ENCODE assay signal across 29 cellular contexts in the genomic region with DNA sequence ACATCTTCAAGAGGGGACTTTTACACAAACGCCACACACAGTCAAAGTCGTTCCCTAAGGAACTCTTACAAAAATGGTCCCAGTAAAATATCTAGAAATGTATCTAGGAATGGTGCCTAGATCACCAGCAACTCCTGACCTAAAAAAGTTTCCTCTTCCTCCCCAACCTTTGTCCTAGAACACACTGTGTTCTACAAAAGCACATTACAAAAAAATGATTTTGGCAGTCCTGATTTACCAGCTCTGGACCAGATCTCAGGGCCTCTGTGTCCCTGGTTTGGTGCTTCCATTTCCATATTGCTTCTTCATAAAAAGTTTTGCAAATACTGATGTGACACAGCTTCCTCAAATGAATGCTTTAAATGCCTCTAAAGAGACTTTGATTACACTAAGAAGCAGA. TPM values are rescaled to one million over a fixed set of nuclear protein-coding genes. Genes with fewer than 3 reads are reported as not detected.
"Had no signal": no experiment of that assay in that cellular context is flagged by ENCODE, and none has a peak within 500 bp of the region (broad histone marks: within the 10 kb centered on the region; RNA-seq: fewer than 3 reads in every experiment).

No MANE protein-coding gene starts in this region.

- H3K36me3 ChIP-seq: neutrophil, ovary, transverse colon had no signal

- ATAC-seq: activated CD8-positive, alpha-beta T cell treated with anti-CD3 and anti-CD28 coated beads, Interleukin-2, amount 10 ng/mL, durations not matched to agents 7 days and 5 days; activated naive CD4-positive, alpha-beta T cell treated with anti-CD3 and anti-CD28 coated beads, Interleukin-2, amount 50 U/mL, for 72 hours; activated T-cell treated with anti-CD3 and anti-CD28 coated beads, Interleukin-2, amount 50 U/mL, for 72 hours; SK-N-SH treated with all-trans-retinoic acid at 6 μM for 48 hours; T-helper 17 cell; WTC11 had no signal

- H3K27me3 ChIP-seq: neutrophil, ovary, testis, transverse colon had no signal

- DNase-seq: activated CD4-positive, alpha-beta T cell treated with anti-CD3 and anti-CD28 coated beads for 1 hour; activated CD8-positive, alpha-beta T cell treated with anti-CD3 and anti-CD28 coated beads, Interleukin-2, amount 10 ng/mL, durations not matched to agents 7 days and 5 days; activated naive CD4-positive, alpha-beta T cell; activated T-cell treated with anti-CD3 and anti-CD28 coated beads for 4 hours; activated T-cell treated with anti-CD3 and anti-CD28 coated beads, Interleukin-2, amount 50 U/mL, for 72 hours; anterior cingulate cortex; dermis blood vessel endothelial cell; effector CD4-positive, alpha-beta T cell; head of caudate nucleus; hypothalamus; immature natural killer cell; kidney; left colon; naive B cell; nephron progenitor cell; ovary; stimulated activated CD4-positive, alpha-beta T cell treated with anti-CD3 and anti-CD28 coated beads, Interleukin-15, amount 100 ng/mL, for 24 hours; stimulated activated CD4-positive, alpha-beta T cell treated with anti-CD3 and anti-CD28 coated beads, Interleukin-2, amount 100 ng/mL, for 24 hours; stimulated activated naive CD4-positive, alpha-beta T cell treated with Interleukin-2 at 50 U/mL for 16 hours; T-helper 17 cell; T1000; testis; transverse colon had no signal

- H3K4me3 ChIP-seq: lung, ovary, testis, transverse colon had no signal

- H3K4me1 Mint-ChIP-seq: immature natural killer cell had no signal

- H3K9me3 Mint-ChIP-seq: activated naive CD4-positive, alpha-beta T cell treated with anti-CD3 and anti-CD28 coated beads, Interleukin-2, amount 50 U/mL, for 72 hours; activated T-cell treated with anti-CD3 and anti-CD28 coated beads, Interleukin-2, amount 50 U/mL, for 72 hours; immature natural killer cell; nephron progenitor cell; WTC11 had no signal

- H3K4me3 Mint-ChIP-seq: activated CD8-positive, alpha-beta T cell treated with anti-CD3 and anti-CD28 coated beads, Interleukin-2, amount 10 ng/mL, durations not matched to agents 7 days and 5 days; activated T-cell treated with anti-CD3 and anti-CD28 coated beads, Interleukin-2, amount 50 U/mL, for 72 hours; immature natural killer cell; nephron progenitor cell; T-helper 17 cell; WTC11 had no signal

- H3K36me3 Mint-ChIP-seq: activated naive CD4-positive, alpha-beta T cell treated with anti-CD3 and anti-CD28 coated beads, Interleukin-2, amount 50 U/mL, for 72 hours; immature natural killer cell; naive B cell; WTC11 had no signal

- H3K27ac Mint-ChIP-seq: activated CD8-positive, alpha-beta T cell treated with anti-CD3 and anti-CD28 coated beads, Interleukin-2, amount 10 ng/mL, durations not matched to agents 7 days and 5 days; activated naive CD4-positive, alpha-beta T cell treated with anti-CD3 and anti-CD28 coated beads, Interleukin-2, amount 50 U/mL, for 72 hours; activated T-cell treated with anti-CD3 and anti-CD28 coated beads, Interleukin-2, amount 50 U/mL, for 72 hours; immature natural killer cell; nephron progenitor cell; progenitor cell of endocrine pancreas; T-helper 17 cell; WTC11 had no signal

- H3K27ac ChIP-seq: neutrophil, ovary, testis, transverse colon had no signal

- H3K27me3 Mint-ChIP-seq: progenitor cell of endocrine pancreas had no signal

- H3K9me3 ChIP-seq: neutrophil, ovary, testis, transverse colon had no signal

RNA-seq across cellular contexts. Expression of gene LNX1, which starts 55.0 kb away (rescaled TPM):
- total RNA-seq: activated CD8-positive, alpha-beta T cell treated with anti-CD3 and anti-CD28 coated beads, Interleukin-2, amount 10 ng/mL, durations not matched to agents 7 days and 5 days; activated naive CD4-positive, alpha-beta T cell treated with anti-CD3 and anti-CD28 coated beads, Interleukin-2, amount 50 U/mL, for 72 hours; T-helper 17 cell had no signal
